ENCODE assay signal across 30 cellular contexts in genomic region chr2:174763793-174764179, GRCh38. TPM values are rescaled to one million over a fixed set of nuclear protein-coding genes. Genes with fewer than 3 reads are reported as not detected.
DNase-seq lines count a peak whose midpoint lies in the region; ATAC-seq and TF ChIP-seq lines count a peak whose summit lies in the region.
"Had no signal": no experiment of that assay in that cellular context is flagged by ENCODE, and none has a peak within 500 bp of the region (broad histone marks: within the 10 kb centered on the region; RNA-seq: fewer than 3 reads in every experiment).

No MANE protein-coding gene starts in this region.

- H3K4me1 ChIP-seq in MM.1S (ENCODE audit: low read length) (peaks cover 38% of the 10 kb centered on the region), psoas muscle (peaks cover 34% of the 10 kb centered on the region)
- H3K4me1 ChIP-seq: prostate gland had no signal

- peak overlapping the region; percentile 92 for H3K27ac Mint-ChIP-seq in chondrocyte (ENCODE audit: unreplicated experiment)
- H3K27ac Mint-ChIP-seq: activated CD4-positive, alpha-beta T cell treated with anti-CD3 and anti-CD28 coated beads, Interleukin-2, amount 10 ng/mL, durations not matched to agents 24 days and 14 days; CD14-positive monocyte; stimulated activated naive B cell treated with anti-CD40 and anti-IgM and Interleukin-4, amounts not matched to agents 10 μg/mL and 1 μg/mL and 100 μg/mL, for 72 hours; type B pancreatic cell had no signal

- H3K4me3 ChIP-seq in MM.1S (ENCODE audit: low read length), result no peak overlapping the region
- H3K4me3 ChIP-seq in psoas muscle, result peak overlapping the region; percentile 78
- H3K4me3 ChIP-seq: prostate gland, skin epidermis had no signal

- peak overlapping the region; percentile 9; the same call in 1 of the 2 replicates for H2AFZ ChIP-seq in MM.1S (ENCODE audit: low read length)

- peaks cover 69% of the 10 kb centered on the region for H3K4me1 Mint-ChIP-seq in chondrocyte (ENCODE audit: low read depth)

- no peak for DNase-seq in MM.1S
- no peak for DNase-seq in chondrocyte (ENCODE audit: low spot score)
- no peak for DNase-seq in psoas muscle
- no peak for DNase-seq in COLO668 (lab: John Stamatoyannopoulos, UW; ENCODE audit: unreplicated experiment)
- DNase-seq in COLO829 (ENCODE audit: low spot score), result no peak
- no peak for DNase-seq in activated T-cell treated with anti-CD3 and anti-CD28 coated beads, Interleukin-2, amount 50 U/mL, for 48 hours
- DNase-seq in GM19240 (ENCODE audit: insufficient read length, low spot score), result no peak
- DNase-seq: activated CD4-positive, alpha-beta T cell treated with anti-CD3 and anti-CD28 coated beads, Interleukin-2, amount 10 ng/mL, durations not matched to agents 24 days and 14 days; activated T-cell treated with anti-CD3 and anti-CD28 coated beads, Interleukin-2, amount 50 U/mL, for 1 hour; Calu3; DND-41; GOT3; HFFc6; KG1; midbrain; naive thymus-derived CD8-positive, alpha-beta T cell; nucleus accumbens; SIG-M5; stimulated activated naive B cell treated with anti-CD40 and anti-IgM and Interleukin-4, amounts not matched to agents 10 μg/mL and 1 μg/mL and 100 μg/mL, for 72 hours; T-helper 9 cell had no signal

- H3K9me2 ChIP-seq in MM.1S (replicated peaks; ENCODE audit: insufficient read depth, low read length), result no peaks in the 10 kb centered on the region

- H3K9me3 ChIP-seq in MM.1S (replicated peaks; ENCODE audit: insufficient read depth, low read length), result no peaks in the 10 kb centered on the region; the same call in 1 of the 2 replicates
- H3K9me3 ChIP-seq in psoas muscle, result no peaks in the 10 kb centered on the region
- H3K9me3 ChIP-seq: prostate gland had no signal

- H3K9ac ChIP-seq in MM.1S (ENCODE audit: low read length), result no peak overlapping the region

- ATAC-seq in psoas muscle, result peak; percentile 17 to 58 (median 28)
- ATAC-seq: naive thymus-derived CD8-positive, alpha-beta T cell; stimulated activated naive B cell treated with anti-CD40 and anti-IgM and Interleukin-4, amounts not matched to agents 10 μg/mL and 1 μg/mL and 100 μg/mL, for 72 hours had no signal

- H3K79me2 ChIP-seq in MM.1S (ENCODE audit: low read length), result no peaks in the 10 kb centered on the region

- H3K4me2 ChIP-seq in MM.1S (ENCODE audit: low read depth, low read length), result peak overlapping the region; percentile 68

- peaks cover 16% of the 10 kb centered on the region for H3F3A ChIP-seq in MM.1S (ENCODE audit: insufficient read depth, low read length)

- 32 to 36% (median 33%) methylated on average over 4 of the region's 4 CpGs for WGBS in psoas muscle, 3 donors

- TF ChIP-seq CTCF in C4-2B (conservative IDR thresholded peaks at IDR 0.05) (peak; percentile 7), MM.1S (IDR thresholded peaks at IDR 0.05; ENCODE audit: low read length) (no peak), chondrocyte (IDR thresholded peaks at IDR 0.05) (peak; percentile 12), psoas muscle (IDR thresholded peaks at IDR 0.05) (no peak)

- no peaks in the 10 kb centered on the region for H3K36me3 Mint-ChIP-seq in chondrocyte (ENCODE audit: low read depth)
- H3K36me3 Mint-ChIP-seq: CD14-positive monocyte; naive thymus-derived CD8-positive, alpha-beta T cell; stimulated activated naive B cell treated with anti-CD40 and anti-IgM and Interleukin-4, amounts not matched to agents 10 μg/mL and 1 μg/mL and 100 μg/mL, for 72 hours; type B pancreatic cell had no signal

- no peak overlapping the region for H3K27ac ChIP-seq in C4-2B
- H3K27ac ChIP-seq in MM.1S (ENCODE audit: low read length), result peak overlapping the region; percentile 65; the same call in 1 of the 2 replicates
- H3K27ac ChIP-seq in psoas muscle, result peak overlapping the region; percentile 87
- H3K27ac ChIP-seq: prostate gland had no signal

- H3K27me3 ChIP-seq in MM.1S (replicated peaks; ENCODE audit: insufficient read depth, low read length), result no peaks in the 10 kb centered on the region
- no peaks in the 10 kb centered on the region for H3K27me3 ChIP-seq in psoas muscle (ENCODE audit: insufficient read depth in 3 of 3, low read length in 2 of 3)

- H3K4me3 Mint-ChIP-seq in chondrocyte (ENCODE audit: unreplicated experiment), result peak overlapping the region; percentile 16
- H3K4me3 Mint-ChIP-seq: activated CD4-positive, alpha-beta T cell treated with anti-CD3 and anti-CD28 coated beads, Interleukin-2, amount 10 ng/mL, durations not matched to agents 24 days and 14 days; CD14-positive monocyte; naive thymus-derived CD8-positive, alpha-beta T cell; stimulated activated naive B cell treated with anti-CD40 and anti-IgM and Interleukin-4, amounts not matched to agents 10 μg/mL and 1 μg/mL and 100 μg/mL, for 72 hours; type B pancreatic cell had no signal

- H4K20me1 ChIP-seq in MM.1S (ENCODE audit: insufficient read depth, low read length), result no peaks in the 10 kb centered on the region

- H3K9me3 Mint-ChIP-seq in chondrocyte (ENCODE audit: low read depth), result no peaks in the 10 kb centered on the region
- H3K9me3 Mint-ChIP-seq: activated CD4-positive, alpha-beta T cell treated with anti-CD3 and anti-CD28 coated beads, Interleukin-2, amount 10 ng/mL, durations not matched to agents 24 days and 14 days; HFFc6; naive thymus-derived CD8-positive, alpha-beta T cell; stimulated activated naive B cell treated with anti-CD40 and anti-IgM and Interleukin-4, amounts not matched to agents 10 μg/mL and 1 μg/mL and 100 μg/mL, for 72 hours; type B pancreatic cell had no signal

- no peaks in the 10 kb centered on the region for H3K36me3 ChIP-seq in MM.1S (replicated peaks; ENCODE audit: insufficient read depth, low read length)
- H3K36me3 ChIP-seq in psoas muscle (ENCODE audit: insufficient read depth in 1 of 2, low read depth in 1 of 2), result peaks cover 0 to 18% of the 10 kb centered on the region in 2 donors
- H3K36me3 ChIP-seq: prostate gland had no signal

- intact Hi-C loops in psoas muscle (cut with DNase I), result no loop called here

- H3K27me3 Mint-ChIP-seq in chondrocyte (ENCODE audit: low read depth), result no peaks in the 10 kb centered on the region

RNA-seq across cellular contexts. Expression of gene CHRNA1, which starts 0.5 kb away (rescaled TPM):
- total RNA-seq in chondrocyte (0.30 to 1.3 TPM (median 0.38 TPM) in 3 replicates), psoas muscle (100 to 1,000 TPM in 3 of 4 donors, 10 to 100 TPM in 1; 51.0 to 278 (median 147) TPM)
- 100 to 1,000 TPM in 1 of 3 donors, 10 to 100 TPM in 2; 31.7 to 123 (median 54.0) TPM for polyA plus RNA-seq in psoas muscle
- total RNA-seq: activated CD4-positive, alpha-beta T cell treated with anti-CD3 and anti-CD28 coated beads, Interleukin-2, amount 10 ng/mL, durations not matched to agents 24 days and 14 days; activated CD8-positive, alpha-beta memory T cell treated with anti-CD3 and anti-CD28 coated beads for 36 hours; Calu3; cerebellum; frontal cortex; kidney epithelial cell; liver; naive thymus-derived CD8-positive, alpha-beta T cell had no signal
- polyA plus RNA-seq: CD14-positive monocyte; liver; naive thymus-derived CD8-positive, alpha-beta T cell had no signal

Comparison
In these comparisons a context has a peak if more than half of its experiments do, and no peak if none do; other contexts are left out.
1. CTCF ChIP-seq: peak in C4-2B (single experiment) and chondrocyte (single experiment); none in MM.1S (single experiment) and psoas muscle (single experiment).
2. RNA of gene CHRNA1, which starts 0.5 kb away (total RNA-seq): 51.0 to 278 TPM in psoas muscle; 0.30 to 1.3 TPM in chondrocyte; every median in the first group is over 10 times any median in the second.